ENCODE assay signal across 16 cellular contexts in the genomic region with DNA sequence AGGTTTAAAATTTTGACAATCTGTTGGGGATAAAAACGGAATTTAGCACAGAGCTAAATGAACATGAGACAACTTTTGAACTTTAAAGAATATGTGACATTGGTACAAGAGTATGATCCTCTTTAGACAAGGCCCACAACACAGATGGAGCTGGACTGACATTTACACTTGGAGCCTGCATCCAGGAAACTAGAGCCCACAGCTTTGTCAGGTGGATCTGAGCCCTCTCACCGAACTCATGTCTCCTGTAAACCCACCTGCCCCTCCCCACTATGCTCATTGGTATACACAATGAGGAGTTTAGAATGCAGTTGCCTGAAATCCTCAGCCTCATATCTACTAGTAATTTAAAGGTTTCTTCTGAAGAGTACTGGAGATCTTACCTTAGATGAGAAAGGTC. TPM values are rescaled to one million over a fixed set of nuclear protein-coding genes. Genes with fewer than 3 reads are reported as not detected.
DNase-seq lines count a peak whose midpoint lies in the region; ATAC-seq and TF ChIP-seq lines count a peak whose summit lies in the region.
"Had no signal": no experiment of that assay in that cellular context is flagged by ENCODE, and none has a peak within 500 bp of the region (broad histone marks: within the 10 kb centered on the region; RNA-seq: fewer than 3 reads in every experiment).

No MANE protein-coding gene starts in this region.

- H3K27me3 Mint-ChIP-seq in Calu3 (ENCODE audit: unreplicated experiment): no peaks in the 10 kb centered on the region
- H3K27me3 Mint-ChIP-seq in progenitor cell of endocrine pancreas: no peaks in the 10 kb centered on the region

- 71% methylated on average over 2 of the region's 2 CpGs for WGBS in liver

- intact Hi-C loops in Calu3 (cut with micrococcal nuclease; ENCODE audit: unreplicated experiment) (loop anchor here (2.0 kb wide), 1 partner anchor 13 kb away; no protein-coding TSS in a partner anchor), mucosa of descending colon (cut with DNase I, micrococcal nuclease) (no loop called here)

- CTCF ChIA-PET in Calu3 (lab: Charles Lee): interaction anchor here (1.1 kb wide), 1 partner anchor 23 kb away, joined by 4 read pairs; no protein-coding TSS in a partner anchor

- no peak overlapping the region for H3K4me3 ChIP-seq in SJSA1
- H3K4me3 ChIP-seq in liver (ENCODE audit: low read depth in 1 of 3, low read length in 3 of 3): no peak overlapping the region
- H3K4me3 ChIP-seq in mucosa of descending colon: no peak overlapping the region
- H3K4me3 ChIP-seq: BLaER1 treated with 17β-estradiol and CSF1 and Interleukin-3, amounts not matched to agents 10 nM and 100 nM; GM23338; K562 had no signal

- peaks cover 26% of the 10 kb centered on the region for H3K4me1 ChIP-seq in SJSA1 (replicated peaks)
- peaks cover 14 to 78% (median 49%) of the 10 kb centered on the region in 4 donors for H3K4me1 ChIP-seq in liver (ENCODE audit: control insufficient read depth in 4 of 4, insufficient read depth in 4 of 4, low read length in 3 of 4)
- H3K4me1 ChIP-seq in mucosa of descending colon (ENCODE audit: low read depth): no peaks in the 10 kb centered on the region
- H3K4me1 ChIP-seq: BLaER1 treated with 17β-estradiol and CSF1 and Interleukin-3, amounts not matched to agents 10 nM and 100 nM had no signal

- no peak for TF ChIP-seq CTCF in Calu3 (IDR thresholded peaks at IDR 0.05; ENCODE audit: unreplicated experiment)
- TF ChIP-seq CTCF in liver (IDR thresholded peaks at IDR 0.05; ENCODE audit: low read depth, low read length, missing input control): no peak
- no peak for TF ChIP-seq CTCF in progenitor cell of endocrine pancreas (IDR thresholded peaks at IDR 0.05; ENCODE audit: unreplicated experiment)
- no peak for TF ChIP-seq CTCF in mucosa of descending colon (IDR thresholded peaks at IDR 0.05)

- peaks cover 30% of the 10 kb centered on the region for H3K36me3 Mint-ChIP-seq in Calu3 (ENCODE audit: insufficient read depth, unreplicated experiment)
- H3K36me3 Mint-ChIP-seq in progenitor cell of endocrine pancreas (ENCODE audit: insufficient read depth): peaks cover 33% of the 10 kb centered on the region

- H3K27me3 ChIP-seq in SJSA1 (replicated peaks) (no peaks in the 10 kb centered on the region), liver (ENCODE audit: control insufficient read depth in 4 of 4, insufficient read depth in 4 of 4, low read length in 3 of 4) (no peaks in the 10 kb centered on the region)
- H3K27me3 ChIP-seq: BLaER1 treated with 17β-estradiol and CSF1 and Interleukin-3, amounts not matched to agents 10 nM and 100 nM had no signal

- H3K27ac Mint-ChIP-seq in Calu3 (ENCODE audit: unreplicated experiment): peak overlapping the region; percentile 64
- H3K27ac Mint-ChIP-seq in progenitor cell of endocrine pancreas: peak overlapping the region; percentile 82
- H3K27ac Mint-ChIP-seq: GM23338 had no signal

- ATAC-seq in mucosa of descending colon: no peak
- ATAC-seq: GM23338, K562, Right ventricle myocardium inferior had no signal

- H3K9ac ChIP-seq in liver (ENCODE audit: low read depth in 1 of 2, low read length in 2 of 2): no peak overlapping the region
- H3K9ac ChIP-seq: BLaER1 treated with 17β-estradiol and CSF1 and Interleukin-3, amounts not matched to agents 10 nM and 100 nM had no signal

- H3K36me3 ChIP-seq in SJSA1 (peaks cover 4% of the 10 kb centered on the region; the same call in 1 of the 2 replicates), liver (ENCODE audit: control insufficient read depth in 4 of 4, insufficient read depth in 3 of 4, low read depth in 1 of 4, low read length in 3 of 4) (no peaks in the 10 kb centered on the region), mucosa of descending colon (ENCODE audit: low read depth) (no peaks in the 10 kb centered on the region)
- H3K36me3 ChIP-seq: BLaER1 treated with 17β-estradiol and CSF1 and Interleukin-3, amounts not matched to agents 10 nM and 100 nM had no signal

- no TSS peak for BruUV-seq in Calu3 (replicated peaks; lab: Mats Ljungman, UMichigan)

- TF ChIP-seq RAD21 in liver (IDR thresholded peaks at IDR 0.05): no peak

- peak overlapping the region; percentile 25 for H3K4me3 Mint-ChIP-seq in Calu3 (ENCODE audit: low read depth, unreplicated experiment)
- no peak overlapping the region for H3K4me3 Mint-ChIP-seq in progenitor cell of endocrine pancreas (ENCODE audit: low read depth)
- H3K4me3 Mint-ChIP-seq: GM23338 had no signal

- DNase-seq in Calu3 (no peak), SJSA1 (ENCODE audit: low read depth in 1 of 2, low spot score in 2 of 2) (no peak), progenitor cell of endocrine pancreas (ENCODE audit: low spot score, unreplicated experiment) (no peak), DMS 273 (lab: John Stamatoyannopoulos, UW; ENCODE audit: unreplicated experiment) (no peak), mucosa of descending colon (no peak), MV-4-11 (lab: John Stamatoyannopoulos, UW) (no peak)
- DNase-seq: GF-D8, NCI-H1417 treated with DMSO at 0.1 percent for 48 hours, NCI-H1930, NCI-H446 had no signal

- peak overlapping the region; percentile 84 for H3K27ac ChIP-seq in SJSA1
- peak overlapping the region; percentile 25 to 88 for H3K27ac ChIP-seq in liver (ENCODE audit: low read depth in 1 of 2, low read length in 2 of 2)
- H3K27ac ChIP-seq: BLaER1 treated with 17β-estradiol and CSF1 and Interleukin-3, amounts not matched to agents 10 nM and 100 nM; HL-60 had no signal

- no peaks in the 10 kb centered on the region for H3K9me3 Mint-ChIP-seq in Calu3 (ENCODE audit: low read depth, unreplicated experiment)
- H3K9me3 Mint-ChIP-seq in progenitor cell of endocrine pancreas (ENCODE audit: low read depth): peaks cover 9% of the 10 kb centered on the region
- H3K9me3 Mint-ChIP-seq: GM23338 had no signal

- H3K9me3 ChIP-seq in SJSA1 (replicated peaks) (no peaks in the 10 kb centered on the region), liver (ENCODE audit: control insufficient read depth in 4 of 4, low read length in 3 of 4) (peaks cover 0 to 4% (median 1%) of the 10 kb centered on the region in 4 donors), mucosa of descending colon (no peaks in the 10 kb centered on the region)

- H3K4me1 Mint-ChIP-seq in Calu3 (ENCODE audit: low read depth, unreplicated experiment) (peaks cover 48% of the 10 kb centered on the region), progenitor cell of endocrine pancreas (ENCODE audit: low read depth) (peaks cover 41% of the 10 kb centered on the region)
- H3K4me1 Mint-ChIP-seq: GM23338 had no signal

TF ChIP-seq in liver, 16 proteins besides CTCF, POLR2A, EP300 and RAD21:
- TF ChIP-seq JUND (IDR thresholded peaks at IDR 0.05): no peak
- TF ChIP-seq YY1 (IDR thresholded peaks at IDR 0.05): no peak

RNA-seq across cellular contexts. Expression of gene ACAA2, which starts 22.1 kb away (rescaled TPM):
- total RNA-seq in Calu3 (2022) (77.1 and 79.9 TPM in 2 replicates), liver (100 to 1,000 TPM in 1 of 2 donors, 10 to 100 TPM in 1; 55.6 to 674 TPM), progenitor cell of endocrine pancreas (100 and 106 TPM in 2 replicates), mucosa of descending colon (100 to 1,000 TPM; 148 to 332 (median 281) TPM)
- 144 and 157 TPM in 2 replicates for total RNA-seq in SJSA1 (2014; rRNA removed; shearing (Covaris generic))
- 1,000 to 10,000 TPM in 1 of 2 donors, 100 to 1,000 TPM in 1; 618 to 1,315 TPM for polyA plus RNA-seq in liver
